Comparison of ENCODE assay signal across 2 cellular contexts in the genomic region with DNA sequence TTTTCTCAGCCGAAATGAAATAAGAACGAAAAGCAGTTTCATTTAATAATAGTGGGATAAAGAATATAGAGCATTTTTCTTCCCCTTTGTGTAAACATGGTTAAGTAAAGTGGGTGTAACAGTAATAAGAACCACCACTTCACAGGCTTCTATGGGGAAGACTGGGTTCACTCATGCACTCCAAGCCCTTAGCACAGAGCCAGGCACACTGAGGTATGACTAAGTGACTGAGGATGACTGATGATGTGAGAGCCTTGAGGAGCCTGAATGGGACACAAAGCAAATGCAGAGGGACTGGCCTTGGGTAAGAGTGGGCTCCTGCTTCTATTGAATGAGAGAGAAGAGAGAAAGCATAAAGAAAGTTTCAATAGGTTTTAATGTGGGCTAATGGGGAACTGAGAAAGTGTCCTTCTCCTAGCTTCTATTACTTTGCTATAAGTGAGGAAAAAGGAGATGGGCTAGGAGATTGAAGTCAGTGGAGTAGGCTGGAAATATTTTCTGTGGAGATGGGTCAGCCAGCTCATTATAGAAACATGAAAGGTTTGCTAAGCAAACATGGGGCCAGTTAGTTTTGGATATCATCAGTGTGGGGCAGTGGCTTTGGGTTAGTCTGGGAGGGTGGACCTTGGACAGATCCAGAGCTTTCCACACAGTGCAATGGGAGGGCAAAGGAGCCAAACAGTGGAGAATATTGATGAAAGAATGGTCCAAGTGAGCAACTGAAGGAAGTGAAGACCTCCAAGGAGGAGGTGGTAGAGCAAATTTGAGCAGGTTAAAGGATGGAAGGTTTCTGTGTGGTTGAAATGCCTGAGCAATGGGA.
TF ChIP-seq lines count a peak whose summit lies in the region.

No MANE protein-coding gene starts in this region.

TF ChIP-seq in HEK293, 187 proteins besides CTCF, POLR2A, EP300 and RAD21:
- TF ChIP-seq, protein P1, sequence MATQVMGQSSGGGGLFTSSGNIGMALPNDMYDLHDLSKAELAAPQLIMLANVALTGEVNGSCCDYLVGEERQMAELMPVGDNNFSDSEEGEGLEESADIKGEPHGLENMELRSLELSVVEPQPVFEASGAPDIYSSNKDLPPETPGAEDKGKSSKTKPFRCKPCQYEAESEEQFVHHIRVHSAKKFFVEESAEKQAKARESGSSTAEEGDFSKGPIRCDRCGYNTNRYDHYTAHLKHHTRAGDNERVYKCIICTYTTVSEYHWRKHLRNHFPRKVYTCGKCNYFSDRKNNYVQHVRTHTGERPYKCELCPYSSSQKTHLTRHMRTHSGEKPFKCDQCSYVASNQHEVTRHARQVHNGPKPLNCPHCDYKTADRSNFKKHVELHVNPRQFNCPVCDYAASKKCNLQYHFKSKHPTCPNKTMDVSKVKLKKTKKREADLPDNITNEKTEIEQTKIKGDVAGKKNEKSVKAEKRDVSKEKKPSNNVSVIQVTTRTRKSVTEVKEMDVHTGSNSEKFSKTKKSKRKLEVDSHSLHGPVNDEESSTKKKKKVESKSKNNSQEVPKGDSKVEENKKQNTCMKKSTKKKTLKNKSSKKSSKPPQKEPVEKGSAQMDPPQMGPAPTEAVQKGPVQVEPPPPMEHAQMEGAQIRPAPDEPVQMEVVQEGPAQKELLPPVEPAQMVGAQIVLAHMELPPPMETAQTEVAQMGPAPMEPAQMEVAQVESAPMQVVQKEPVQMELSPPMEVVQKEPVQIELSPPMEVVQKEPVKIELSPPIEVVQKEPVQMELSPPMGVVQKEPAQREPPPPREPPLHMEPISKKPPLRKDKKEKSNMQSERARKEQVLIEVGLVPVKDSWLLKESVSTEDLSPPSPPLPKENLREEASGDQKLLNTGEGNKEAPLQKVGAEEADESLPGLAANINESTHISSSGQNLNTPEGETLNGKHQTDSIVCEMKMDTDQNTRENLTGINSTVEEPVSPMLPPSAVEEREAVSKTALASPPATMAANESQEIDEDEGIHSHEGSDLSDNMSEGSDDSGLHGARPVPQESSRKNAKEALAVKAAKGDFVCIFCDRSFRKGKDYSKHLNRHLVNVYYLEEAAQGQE (tag by site-specific recombination; IDR thresholded peaks at IDR 0.05) = peak; percentile 62; the same call in 1 of the 2 replicates
- TF ChIP-seq SCRT1 (tag by site-specific recombination; IDR thresholded peaks at IDR 0.05; ENCODE audit: borderline replicate concordance) = no peak

TF ChIP-seq in SK-N-SH, 30 proteins besides CTCF, POLR2A, EP300 and RAD21:
- TF ChIP-seq NFIC (IDR thresholded peaks at IDR 0.05; ENCODE audit: borderline replicate concordance) = no peak
- TF ChIP-seq, protein P2, sequence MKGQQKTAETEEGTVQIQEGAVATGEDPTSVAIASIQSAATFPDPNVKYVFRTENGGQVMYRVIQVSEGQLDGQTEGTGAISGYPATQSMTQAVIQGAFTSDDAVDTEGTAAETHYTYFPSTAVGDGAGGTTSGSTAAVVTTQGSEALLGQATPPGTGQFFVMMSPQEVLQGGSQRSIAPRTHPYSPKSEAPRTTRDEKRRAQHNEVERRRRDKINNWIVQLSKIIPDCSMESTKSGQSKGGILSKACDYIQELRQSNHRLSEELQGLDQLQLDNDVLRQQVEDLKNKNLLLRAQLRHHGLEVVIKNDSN (IDR thresholded peaks at IDR 0.05; ENCODE audit: borderline replicate concordance, low read depth) = no peak
- TF ChIP-seq TAF1 (IDR thresholded peaks at IDR 0.05; ENCODE audit: borderline replicate concordance, low read depth, low read length) = no peak
- no peak for TF ChIP-seq GABPA (IDR thresholded peaks at IDR 0.05; ENCODE audit: low read depth)
